Comparison of ENCODE assay signal across 29 cellular contexts in the genomic region with DNA sequence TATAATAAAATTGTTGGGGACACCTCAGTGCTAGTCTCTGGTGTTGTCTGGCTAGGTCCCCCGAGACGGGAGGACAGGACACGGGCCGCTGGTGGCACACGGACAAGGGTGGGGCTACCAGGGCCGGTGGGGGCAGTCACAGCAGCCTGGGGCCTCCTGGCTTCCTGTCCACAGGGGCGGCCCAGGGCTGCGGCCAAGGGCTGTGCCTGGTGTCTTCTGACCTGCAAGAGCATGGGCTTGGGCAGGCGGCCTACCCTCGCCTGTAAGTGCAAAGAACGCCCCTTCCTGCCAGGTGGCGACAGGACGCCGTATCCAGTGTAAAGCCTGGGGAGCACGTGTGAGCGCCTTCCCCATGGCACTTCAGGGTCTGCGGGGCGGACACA. TPM values are rescaled to one million over a fixed set of nuclear protein-coding genes. Genes with fewer than 3 reads are reported as not detected.
DNase-seq lines count a peak whose midpoint lies in the region; TF ChIP-seq lines count a peak whose summit lies in the region.
"Had no signal": no experiment of that assay in that cellular context is flagged by ENCODE, and none has a peak within 500 bp of the region (broad histone marks: within the 10 kb centered on the region; RNA-seq: fewer than 3 reads in every experiment).

No MANE protein-coding gene starts in this region.

- H3K9me3 ChIP-seq in spleen: no peaks in the 10 kb centered on the region
- H3K9me3 ChIP-seq: colonic mucosa, right lobe of liver had no signal

- H3K4me3 Mint-ChIP-seq in activated CD4-positive, alpha-beta T cell treated with anti-CD3 and anti-CD28 coated beads, Interleukin-2, amount 10 ng/mL, durations not matched to agents 24 days and 14 days: no peak overlapping the region
- H3K4me3 Mint-ChIP-seq: activated T-helper 17 cell treated with anti-CD3 and anti-CD28 coated beads, Interleukin-2, amount 50 U/mL, for 72 hours; CD4-positive, alpha-beta memory T cell; memory B cell; T-helper 2 cell treated with Interferon-gamma antibody and Interleukin-4, amounts not matched to agents 5 μg/mL and 100 μg/mL, for 36 hours had no signal

- H3K27ac Mint-ChIP-seq in activated CD4-positive, alpha-beta T cell treated with anti-CD3 and anti-CD28 coated beads, Interleukin-2, amount 10 ng/mL, durations not matched to agents 24 days and 14 days: no peak overlapping the region
- H3K27ac Mint-ChIP-seq: activated T-helper 17 cell treated with anti-CD3 and anti-CD28 coated beads, Interleukin-2, amount 50 U/mL, for 72 hours; CD4-positive, alpha-beta memory T cell; memory B cell; progenitor cell of endocrine pancreas; T-helper 2 cell treated with Interferon-gamma antibody and Interleukin-4, amounts not matched to agents 5 μg/mL and 100 μg/mL, for 36 hours had no signal

- no peaks in the 10 kb centered on the region for H3K27me3 ChIP-seq in spleen (replicated peaks in 1 of 7)
- H3K27me3 ChIP-seq: brain microvascular endothelial cell, colonic mucosa, right lobe of liver had no signal

- H3K27ac ChIP-seq in VCaP (no peak overlapping the region), spleen (no peak overlapping the region)
- H3K27ac ChIP-seq: brain microvascular endothelial cell, colonic mucosa, right lobe of liver had no signal

- DNase-seq in activated CD4-positive, alpha-beta T cell treated with anti-CD3 and anti-CD28 coated beads, Interleukin-2, amount 10 ng/mL, durations not matched to agents 24 days and 14 days: peak; percentile 56
- no peak for DNase-seq in activated CD4-positive, alpha-beta T cell treated with anti-CD3 and anti-CD28 coated beads, Interleukin-2, amount 50 U/mL, for 48 hours
- DNase-seq in iPS-NIHi7 (ENCODE audit: extremely low spot score) (peak; percentile 34), spleen (no peak), medulla oblongata (ENCODE audit: extremely low spot score) (no peak), kidney glomerular epithelial cell (lab: John Stamatoyannopoulos, UW) (no peak), NCI-H2171 treated with DMSO at 0.1 percent for 48 hours (lab: John Stamatoyannopoulos, UW) (no peak)
- DNase-seq: 8988T; activated CD4-positive, alpha-beta T cell treated with anti-CD3 and anti-CD28 coated beads, Interleukin-2, amount 50 U/mL, for 4 hours; activated CD4-positive, CD25-positive, alpha-beta regulatory T cell; activated CD8-positive, alpha-beta memory T cell treated with anti-CD3 and anti-CD28 coated beads, Interleukin-2, amount 50 U/mL, for 4 hours; activated naive CD4-positive, alpha-beta T cell treated with anti-CD3 and anti-CD28 coated beads, Interleukin-2, amount 50 U/mL, for 16 hours; amniotic stem cell; brain microvascular endothelial cell; CD4-positive, alpha-beta memory T cell; colonic mucosa; DMS 273 treated with DMSO at 0.1 percent for 48 hours; effector CD8-positive, alpha-beta T cell; EL; IMR-90; NCI-H2029 treated with DMSO at 0.1 percent for 48 hours; SHP77; stimulated activated naive CD4-positive, alpha-beta T cell had no signal

- H3K4me3 ChIP-seq in spleen: no peak overlapping the region
- H3K4me3 ChIP-seq: colonic mucosa, right lobe of liver had no signal

- no peak for TF ChIP-seq POLR2A in spleen (IDR thresholded peaks at IDR 0.05)

- H3K36me3 ChIP-seq in spleen: peaks cover 0 to 22% (median 2%) of the 10 kb centered on the region in 6 donors
- H3K36me3 ChIP-seq: colonic mucosa had no signal

- peaks cover 5 to 55% (median 27%) of the 10 kb centered on the region in 6 donors for H3K4me1 ChIP-seq in spleen

- no peaks in the 10 kb centered on the region for H3K27me3 Mint-ChIP-seq in activated CD4-positive, alpha-beta T cell treated with anti-CD3 and anti-CD28 coated beads, Interleukin-2, amount 10 ng/mL, durations not matched to agents 24 days and 14 days
- H3K27me3 Mint-ChIP-seq: activated T-helper 17 cell treated with anti-CD3 and anti-CD28 coated beads, Interleukin-2, amount 50 U/mL, for 72 hours; CD4-positive, alpha-beta memory T cell; memory B cell; progenitor cell of endocrine pancreas had no signal

- H3K4me1 Mint-ChIP-seq in activated CD4-positive, alpha-beta T cell treated with anti-CD3 and anti-CD28 coated beads, Interleukin-2, amount 10 ng/mL, durations not matched to agents 24 days and 14 days: peaks cover 3% of the 10 kb centered on the region
- H3K4me1 Mint-ChIP-seq: activated T-helper 17 cell treated with anti-CD3 and anti-CD28 coated beads, Interleukin-2, amount 50 U/mL, for 72 hours had no signal

- H3K9me3 Mint-ChIP-seq in activated CD4-positive, alpha-beta T cell treated with anti-CD3 and anti-CD28 coated beads, Interleukin-2, amount 10 ng/mL, durations not matched to agents 24 days and 14 days: no peaks in the 10 kb centered on the region
- H3K9me3 Mint-ChIP-seq: activated T-helper 17 cell treated with anti-CD3 and anti-CD28 coated beads, Interleukin-2, amount 50 U/mL, for 72 hours; memory B cell; T-helper 2 cell treated with Interferon-gamma antibody and Interleukin-4, amounts not matched to agents 5 μg/mL and 100 μg/mL, for 36 hours had no signal

- intact Hi-C loops in activated CD4-positive, alpha-beta T cell treated with anti-CD3 and anti-CD28 coated beads, Interleukin-2, amount 10 ng/mL, durations not matched to agents 24 days and 14 days (cut with micrococcal nuclease): loop anchor here (10.0 kb wide), 1 partner anchor 1056 kb away; no protein-coding TSS in a partner anchor
- intact Hi-C loops in spleen (cut with DNase I; ENCODE audit: low total_unique reads): no loop called here

- peaks cover 4% of the 10 kb centered on the region for H3K36me3 Mint-ChIP-seq in activated CD4-positive, alpha-beta T cell treated with anti-CD3 and anti-CD28 coated beads, Interleukin-2, amount 10 ng/mL, durations not matched to agents 24 days and 14 days (ENCODE audit: low read depth)
- H3K36me3 Mint-ChIP-seq: CD4-positive, alpha-beta memory T cell had no signal

- 0 out of 2 replicates have a peak, but pooled peaks have one; percentile 12 for TF ChIP-seq CTCF in VCaP (conservative IDR thresholded peaks at IDR 0.05)
- TF ChIP-seq CTCF in spleen (IDR thresholded peaks at IDR 0.05 in 8 of 11, conservative IDR thresholded peaks at IDR 0.05 in 3 of 11): no peak

- WGBS in spleen, 5 donors: 72 to 93% (median 77%) methylated on average over 11 to 18 of the region's 18 CpGs

RNA-seq across cellular contexts. Expression of gene LRFN4, which starts 3.6 kb away (rescaled TPM):
- 51.9 and 55.6 TPM in 2 replicates for total RNA-seq in activated CD4-positive, alpha-beta T cell treated with anti-CD3 and anti-CD28 coated beads, Interleukin-2, amount 10 ng/mL, durations not matched to agents 24 days and 14 days
- total RNA-seq in spleen: 10 to 100 TPM in 2 of 7 donors, 1 to 10 TPM in 5; 3.3 to 10.3 (median 8.0) TPM
- 10 to 100 TPM in 1 of 3 donors, 1 to 10 TPM in 2; 3.9 to 12.0 (median 7.9) TPM for polyA plus RNA-seq in spleen

RNA-seq across cellular contexts. Expression of gene RCE1, which starts 17.2 kb away (rescaled TPM):
- total RNA-seq in activated CD4-positive, alpha-beta T cell treated with anti-CD3 and anti-CD28 coated beads, Interleukin-2, amount 10 ng/mL, durations not matched to agents 24 days and 14 days: 28.5 and 32.9 TPM in 2 replicates
- 10 to 100 TPM; 14.5 to 27.9 (median 18.1) TPM for total RNA-seq in spleen
- polyA plus RNA-seq in spleen: 10 to 100 TPM; 10.0 to 19.3 (median 14.2) TPM

Comparison
In these comparisons a context has a peak if more than half of its experiments do, and no peak if none do; other contexts are left out.
1. DNase-seq: peak in activated CD4-positive, alpha-beta T cell treated with anti-CD3 and anti-CD28 coated beads, Interleukin-2, amount 10 ng/mL, durations not matched to agents 24 days and 14 days (single experiment) and iPS-NIHi7 (single experiment); none in activated CD4-positive, alpha-beta T cell treated with anti-CD3 and anti-CD28 coated beads, Interleukin-2, amount 50 U/mL, for 48 hours (0 of 2), spleen (single experiment), medulla oblongata (single experiment), kidney glomerular epithelial cell (single experiment) and NCI-H2171 treated with DMSO at 0.1 percent for 48 hours (single experiment).